Comparison of ENCODE assay signal across 27 cellular contexts in the genomic region with DNA sequence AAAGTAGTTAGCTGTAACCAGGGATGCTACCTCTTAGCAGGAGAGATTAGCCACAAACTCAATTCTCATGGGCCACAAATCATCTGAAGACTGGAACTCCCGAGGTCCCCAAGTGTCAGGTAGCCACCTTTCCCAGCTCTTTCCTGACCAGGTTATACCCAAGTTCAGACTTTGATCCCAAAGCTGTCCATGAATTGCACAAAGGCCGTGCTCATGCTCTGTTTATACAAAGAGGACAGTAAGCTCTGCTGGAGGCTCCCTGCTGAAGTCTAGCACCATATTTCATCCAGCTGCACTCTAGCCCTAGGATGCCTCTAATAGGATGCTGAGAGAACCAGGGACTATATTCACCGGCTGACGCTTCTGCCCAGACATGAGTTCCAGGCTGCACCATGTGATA.
"Had no signal": no experiment of that assay in that cellular context is flagged by ENCODE, and none has a peak within 500 bp of the region (broad histone marks: within the 10 kb centered on the region; RNA-seq: fewer than 3 reads in every experiment).

No MANE protein-coding gene starts in this region.

- H3K4me3 ChIP-seq: pancreas, prostate gland, skin epidermis, suprapubic skin, testis, tibial artery, transverse colon, upper lobe of right lung, uterus had no signal

- H3K9me3 ChIP-seq: neutrophil, pancreas, prostate gland, suprapubic skin, testis, tibial artery, transverse colon, upper lobe of right lung, uterus had no signal

- H3K4me1 ChIP-seq: prostate gland, suprapubic skin, testis, upper lobe of right lung, uterus had no signal

- H3K36me3 ChIP-seq: neutrophil, pancreas, prostate gland, suprapubic skin, tibial artery, transverse colon, upper lobe of right lung, uterus had no signal

- DNase-seq: naive B cell; naive thymus-derived CD8-positive, alpha-beta T cell; nephron progenitor cell; nucleus accumbens; pancreas; right cardiac atrium; stimulated activated CD4-positive, alpha-beta T cell treated with anti-CD3 and anti-CD28 coated beads, Interleukin-15, amount 100 ng/mL, for 24 hours; stimulated activated CD4-positive, alpha-beta T cell treated with anti-CD3 and anti-CD28 coated beads, Interleukin-2, amount 100 ng/mL, for 24 hours; stimulated activated CD4-positive, alpha-beta T cell treated with anti-CD3 and anti-CD28 coated beads, Interleukin-2, amount 100 ng/mL, for 48 hours; stimulated activated CD4-positive, alpha-beta T cell treated with anti-CD3 and anti-CD28 coated beads, Interleukin-4, amount 100 ng/mL, for 4 hours; stimulated activated CD8-positive, alpha-beta memory T cell treated with anti-CD3 and anti-CD28 coated beads, Interleukin-4, amount 100 ng/mL, for 48 hours; stimulated activated naive CD4-positive, alpha-beta T cell; stimulated activated naive CD8-positive, alpha-beta T cell treated with anti-CD3 and anti-CD28 coated beads, Interleukin-15, amount 100 ng/mL, for 72 hours; stimulated activated naive CD8-positive, alpha-beta T cell treated with anti-CD3 and anti-CD28 coated beads, Interleukin-15, Interleukin-2, amounts not matched to agents 100 U/mL and 50 U/mL, for 24 hours; substantia nigra; testis; tibial artery; transverse colon; upper lobe of right lung; uterus had no signal

- ATAC-seq: naive thymus-derived CD8-positive, alpha-beta T cell; natural killer cell treated with Interleukin-12 subunit alpha and Interleukin-12 subunit beta and Interleukin-15 and Interleukin-18, amount 100 ng/mL, for 72 hours; pancreas; right cardiac atrium; sciatic nerve; stimulated activated memory B cell treated with anti-CD40 and anti-IgM and Interleukin-4, amounts not matched to agents 10 μg/mL and 1 μg/mL and 100 μg/mL, for 72 hours; stimulated activated naive CD8-positive, alpha-beta T cell treated with anti-CD3 and anti-CD28 coated beads, Interleukin-15, amount 100 ng/mL, for 72 hours; stimulated activated naive CD8-positive, alpha-beta T cell treated with anti-CD3 and anti-CD28 coated beads, Interleukin-15, Interleukin-2, amounts not matched to agents 100 U/mL and 50 U/mL, for 24 hours; upper lobe of right lung had no signal

- H3K27ac ChIP-seq: neutrophil, pancreas, prostate gland, skin epidermis, suprapubic skin, testis, tibial artery, transverse colon, upper lobe of right lung, uterus had no signal

- H3K27me3 ChIP-seq: neutrophil, pancreas, suprapubic skin, testis, tibial artery, transverse colon, upper lobe of right lung, uterus had no signal
